1 cellular context compared by ENCODE assay signal in the genomic region with DNA sequence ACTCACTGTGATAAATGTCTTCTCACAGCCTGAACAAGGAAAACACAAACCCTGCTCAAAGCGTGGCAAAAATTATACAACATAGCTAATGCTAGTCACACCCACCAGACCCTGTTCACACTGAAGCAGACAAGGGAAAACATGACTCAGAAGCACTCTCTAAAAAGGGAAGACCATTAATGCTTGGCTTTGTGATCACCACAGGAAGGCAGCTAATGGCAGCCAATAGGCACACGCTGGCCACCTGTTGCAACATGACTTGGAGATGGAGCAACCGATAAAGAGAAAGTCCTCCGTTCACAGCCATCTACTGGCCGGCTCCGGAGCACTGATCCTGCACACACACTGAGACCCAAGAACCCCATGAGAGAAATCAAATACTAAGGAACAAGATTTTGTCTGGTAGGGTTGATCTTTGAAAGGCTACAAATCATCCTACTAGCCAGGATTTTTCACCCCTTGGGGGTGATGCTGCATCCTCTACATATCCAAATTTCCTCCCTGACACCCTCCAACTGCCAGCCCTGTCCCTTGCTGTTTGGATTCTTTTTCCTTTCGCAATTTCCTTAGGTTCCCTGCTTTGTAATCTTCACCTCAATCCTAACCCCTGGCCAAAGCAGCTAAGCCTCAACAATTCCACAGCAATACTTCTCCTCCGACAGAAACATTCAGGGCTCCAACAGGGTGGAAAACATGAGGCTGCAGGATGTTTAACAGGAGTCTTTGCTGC.
TF ChIP-seq lines count a peak whose summit lies in the region.

No MANE protein-coding gene starts in this region.

TF ChIP-seq in K562, 482 proteins besides CTCF, POLR2A, EP300 and RAD21 (continued from another document):
- TF ChIP-seq GATA2 (CRISPR knock-in tag; IDR thresholded peaks at IDR 0.05), result peak; percentile 79
- no peak for TF ChIP-seq ATF1 (CRISPR knock-in tag; IDR thresholded peaks at IDR 0.05)
- peak; percentile 42; the same call in 1 of the 2 replicates for TF ChIP-seq ATF1 (tag; IDR thresholded peaks at IDR 0.05)
- TF ChIP-seq ZNF41 (CRISPR knock-in tag; conservative IDR thresholded peaks at IDR 0.05), result no peak
- TF ChIP-seq, protein P1, sequence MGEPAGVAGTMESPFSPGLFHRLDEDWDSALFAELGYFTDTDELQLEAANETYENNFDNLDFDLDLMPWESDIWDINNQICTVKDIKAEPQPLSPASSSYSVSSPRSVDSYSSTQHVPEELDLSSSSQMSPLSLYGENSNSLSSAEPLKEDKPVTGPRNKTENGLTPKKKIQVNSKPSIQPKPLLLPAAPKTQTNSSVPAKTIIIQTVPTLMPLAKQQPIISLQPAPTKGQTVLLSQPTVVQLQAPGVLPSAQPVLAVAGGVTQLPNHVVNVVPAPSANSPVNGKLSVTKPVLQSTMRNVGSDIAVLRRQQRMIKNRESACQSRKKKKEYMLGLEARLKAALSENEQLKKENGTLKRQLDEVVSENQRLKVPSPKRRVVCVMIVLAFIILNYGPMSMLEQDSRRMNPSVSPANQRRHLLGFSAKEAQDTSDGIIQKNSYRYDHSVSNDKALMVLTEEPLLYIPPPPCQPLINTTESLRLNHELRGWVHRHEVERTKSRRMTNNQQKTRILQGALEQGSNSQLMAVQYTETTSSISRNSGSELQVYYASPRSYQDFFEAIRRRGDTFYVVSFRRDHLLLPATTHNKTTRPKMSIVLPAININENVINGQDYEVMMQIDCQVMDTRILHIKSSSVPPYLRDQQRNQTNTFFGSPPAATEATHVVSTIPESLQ (CRISPR knock-in tag; IDR thresholded peaks at IDR 0.05), result no peak
- peak; percentile 59 for TF ChIP-seq DACH1 (IDR thresholded peaks at IDR 0.05; ENCODE audit: partially characterized antibody)
- TF ChIP-seq SMARCE1 (IDR thresholded peaks at IDR 0.05), result peak; percentile 75
- 0 out of 2 replicates have a peak, but pooled peaks have one; percentile 36 for TF ChIP-seq EP400 (IDR thresholded peaks at IDR 0.05)
- TF ChIP-seq, protein P2, sequence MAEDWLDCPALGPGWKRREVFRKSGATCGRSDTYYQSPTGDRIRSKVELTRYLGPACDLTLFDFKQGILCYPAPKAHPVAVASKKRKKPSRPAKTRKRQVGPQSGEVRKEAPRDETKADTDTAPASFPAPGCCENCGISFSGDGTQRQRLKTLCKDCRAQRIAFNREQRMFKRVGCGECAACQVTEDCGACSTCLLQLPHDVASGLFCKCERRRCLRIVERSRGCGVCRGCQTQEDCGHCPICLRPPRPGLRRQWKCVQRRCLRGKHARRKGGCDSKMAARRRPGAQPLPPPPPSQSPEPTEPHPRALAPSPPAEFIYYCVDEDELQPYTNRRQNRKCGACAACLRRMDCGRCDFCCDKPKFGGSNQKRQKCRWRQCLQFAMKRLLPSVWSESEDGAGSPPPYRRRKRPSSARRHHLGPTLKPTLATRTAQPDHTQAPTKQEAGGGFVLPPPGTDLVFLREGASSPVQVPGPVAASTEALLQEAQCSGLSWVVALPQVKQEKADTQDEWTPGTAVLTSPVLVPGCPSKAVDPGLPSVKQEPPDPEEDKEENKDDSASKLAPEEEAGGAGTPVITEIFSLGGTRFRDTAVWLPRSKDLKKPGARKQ (CRISPR knock-in tag; IDR thresholded peaks at IDR 0.05), result no peak
- TF ChIP-seq, protein P3, sequence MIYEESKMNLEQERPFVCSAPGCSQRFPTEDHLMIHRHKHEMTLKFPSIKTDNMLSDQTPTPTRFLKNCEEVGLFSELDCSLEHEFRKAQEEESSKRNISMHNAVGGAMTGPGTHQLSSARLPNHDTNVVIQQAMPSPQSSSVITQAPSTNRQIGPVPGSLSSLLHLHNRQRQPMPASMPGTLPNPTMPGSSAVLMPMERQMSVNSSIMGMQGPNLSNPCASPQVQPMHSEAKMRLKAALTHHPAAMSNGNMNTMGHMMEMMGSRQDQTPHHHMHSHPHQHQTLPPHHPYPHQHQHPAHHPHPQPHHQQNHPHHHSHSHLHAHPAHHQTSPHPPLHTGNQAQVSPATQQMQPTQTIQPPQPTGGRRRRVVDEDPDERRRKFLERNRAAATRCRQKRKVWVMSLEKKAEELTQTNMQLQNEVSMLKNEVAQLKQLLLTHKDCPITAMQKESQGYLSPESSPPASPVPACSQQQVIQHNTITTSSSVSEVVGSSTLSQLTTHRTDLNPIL (CRISPR knock-in tag; IDR thresholded peaks at IDR 0.05), result no peak
- TF ChIP-seq ZFP36 (IDR thresholded peaks at IDR 0.05; ENCODE audit: low read depth, low read length, partially characterized antibody), result peak; percentile 74
- TF ChIP-seq, protein P4, sequence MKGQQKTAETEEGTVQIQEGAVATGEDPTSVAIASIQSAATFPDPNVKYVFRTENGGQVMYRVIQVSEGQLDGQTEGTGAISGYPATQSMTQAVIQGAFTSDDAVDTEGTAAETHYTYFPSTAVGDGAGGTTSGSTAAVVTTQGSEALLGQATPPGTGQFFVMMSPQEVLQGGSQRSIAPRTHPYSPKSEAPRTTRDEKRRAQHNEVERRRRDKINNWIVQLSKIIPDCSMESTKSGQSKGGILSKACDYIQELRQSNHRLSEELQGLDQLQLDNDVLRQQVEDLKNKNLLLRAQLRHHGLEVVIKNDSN (CRISPR knock-in tag; IDR thresholded peaks at IDR 0.05), result no peak
- peak; percentile 39 for TF ChIP-seq FOS (IDR thresholded peaks at IDR 0.05; ENCODE audit: extremely low read depth, insufficient read length)
- TF ChIP-seq HNRNPK (IDR thresholded peaks at IDR 0.05; ENCODE audit: low read depth, low read length, poor library complexity, severe bottlenecking), result no peak
- peak; percentile 74 for TF ChIP-seq CTBP1 (IDR thresholded peaks at IDR 0.05; ENCODE audit: borderline replicate concordance)
- TF ChIP-seq CXXC5 (CRISPR knock-in tag; IDR thresholded peaks at IDR 0.05), result 0 out of 2 replicates have a peak, but pooled peaks have one; percentile 36
- peak; percentile 77; the same call in 1 of the 2 replicates for TF ChIP-seq SPI1 (IDR thresholded peaks at IDR 0.05; ENCODE audit: borderline replicate concordance, low read depth, low read length)
- TF ChIP-seq CBX1 (IDR thresholded peaks at IDR 0.05; ENCODE audit: low read depth), result no peak
- TF ChIP-seq, protein P5, sequence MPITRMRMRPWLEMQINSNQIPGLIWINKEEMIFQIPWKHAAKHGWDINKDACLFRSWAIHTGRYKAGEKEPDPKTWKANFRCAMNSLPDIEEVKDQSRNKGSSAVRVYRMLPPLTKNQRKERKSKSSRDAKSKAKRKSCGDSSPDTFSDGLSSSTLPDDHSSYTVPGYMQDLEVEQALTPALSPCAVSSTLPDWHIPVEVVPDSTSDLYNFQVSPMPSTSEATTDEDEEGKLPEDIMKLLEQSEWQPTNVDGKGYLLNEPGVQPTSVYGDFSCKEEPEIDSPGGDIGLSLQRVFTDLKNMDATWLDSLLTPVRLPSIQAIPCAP (CRISPR knock-in tag; IDR thresholded peaks at IDR 0.05; ENCODE audit: borderline replicate concordance), result no peak
- no peak for TF ChIP-seq LCOR (CRISPR knock-in tag; IDR thresholded peaks at IDR 0.05)
- no peak for TF ChIP-seq NR2C1 (IDR thresholded peaks at IDR 0.05)
- TF ChIP-seq NR2C1 (tag; IDR thresholded peaks at IDR 0.05), result no peak
- no peak for TF ChIP-seq ZC3H4 (CRISPR knock-in tag; IDR thresholded peaks at IDR 0.05; ENCODE audit: borderline replicate concordance)
- TF ChIP-seq ZNF766 (CRISPR knock-in tag; conservative IDR thresholded peaks at IDR 0.05), result 0 out of 2 replicates have a peak, but pooled peaks have one; percentile 42
- TF ChIP-seq FOXJ3 (CRISPR knock-in tag; IDR thresholded peaks at IDR 0.05), result no peak
- no peak for TF ChIP-seq XRCC3 (IDR thresholded peaks at IDR 0.05)
- TF ChIP-seq NR2C2 (CRISPR knock-in tag; IDR thresholded peaks at IDR 0.05), result no peak
- no peak; the same call in 1 of the 2 replicates for TF ChIP-seq NR2C2 (tag; IDR thresholded peaks at IDR 0.05)
- TF ChIP-seq CCAR2 (IDR thresholded peaks at IDR 0.05; ENCODE audit: low read depth, low read length), result no peak
- TF ChIP-seq, protein P6, sequence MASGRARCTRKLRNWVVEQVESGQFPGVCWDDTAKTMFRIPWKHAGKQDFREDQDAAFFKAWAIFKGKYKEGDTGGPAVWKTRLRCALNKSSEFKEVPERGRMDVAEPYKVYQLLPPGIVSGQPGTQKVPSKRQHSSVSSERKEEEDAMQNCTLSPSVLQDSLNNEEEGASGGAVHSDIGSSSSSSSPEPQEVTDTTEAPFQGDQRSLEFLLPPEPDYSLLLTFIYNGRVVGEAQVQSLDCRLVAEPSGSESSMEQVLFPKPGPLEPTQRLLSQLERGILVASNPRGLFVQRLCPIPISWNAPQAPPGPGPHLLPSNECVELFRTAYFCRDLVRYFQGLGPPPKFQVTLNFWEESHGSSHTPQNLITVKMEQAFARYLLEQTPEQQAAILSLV (tag; IDR thresholded peaks at IDR 0.05), result peak; percentile 36; the same call in 1 of the 2 replicates
- TF ChIP-seq CBFB (CRISPR knock-in tag; IDR thresholded peaks at IDR 0.05), result no peak
- no peak for TF ChIP-seq TCFL5 (CRISPR knock-in tag; conservative IDR thresholded peaks at IDR 0.05)
- TF ChIP-seq, protein P7, sequence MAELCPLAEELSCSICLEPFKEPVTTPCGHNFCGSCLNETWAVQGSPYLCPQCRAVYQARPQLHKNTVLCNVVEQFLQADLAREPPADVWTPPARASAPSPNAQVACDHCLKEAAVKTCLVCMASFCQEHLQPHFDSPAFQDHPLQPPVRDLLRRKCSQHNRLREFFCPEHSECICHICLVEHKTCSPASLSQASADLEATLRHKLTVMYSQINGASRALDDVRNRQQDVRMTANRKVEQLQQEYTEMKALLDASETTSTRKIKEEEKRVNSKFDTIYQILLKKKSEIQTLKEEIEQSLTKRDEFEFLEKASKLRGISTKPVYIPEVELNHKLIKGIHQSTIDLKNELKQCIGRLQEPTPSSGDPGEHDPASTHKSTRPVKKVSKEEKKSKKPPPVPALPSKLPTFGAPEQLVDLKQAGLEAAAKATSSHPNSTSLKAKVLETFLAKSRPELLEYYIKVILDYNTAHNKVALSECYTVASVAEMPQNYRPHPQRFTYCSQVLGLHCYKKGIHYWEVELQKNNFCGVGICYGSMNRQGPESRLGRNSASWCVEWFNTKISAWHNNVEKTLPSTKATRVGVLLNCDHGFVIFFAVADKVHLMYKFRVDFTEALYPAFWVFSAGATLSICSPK (IDR thresholded peaks at IDR 0.05; ENCODE audit: borderline replicate concordance), result no peak
- no peak for TF ChIP-seq TFAM (CRISPR knock-in tag; conservative IDR thresholded peaks at IDR 0.05)
- TF ChIP-seq SETDB1 (IDR thresholded peaks at IDR 0.05; ENCODE audit: low read length), result no peak
- TF ChIP-seq ZNF695 (CRISPR knock-in tag; IDR thresholded peaks at IDR 0.05), result no peak
- no peak for TF ChIP-seq MEF2A (IDR thresholded peaks at IDR 0.05; ENCODE audit: control insufficient read depth, low read depth, low read length)
- TF ChIP-seq CEBPG (CRISPR knock-in tag; IDR thresholded peaks at IDR 0.05), result peak; percentile 91
- peak; percentile 94 to 95 for TF ChIP-seq CEBPG (tag; conservative IDR thresholded peaks at IDR 0.05 in 1 of 2, IDR thresholded peaks at IDR 0.05 in 1 of 2)
- TF ChIP-seq NFYB (IDR thresholded peaks at IDR 0.05; ENCODE audit: extremely low read depth, insufficient read length), result peak; percentile 55
- TF ChIP-seq, protein P8, sequence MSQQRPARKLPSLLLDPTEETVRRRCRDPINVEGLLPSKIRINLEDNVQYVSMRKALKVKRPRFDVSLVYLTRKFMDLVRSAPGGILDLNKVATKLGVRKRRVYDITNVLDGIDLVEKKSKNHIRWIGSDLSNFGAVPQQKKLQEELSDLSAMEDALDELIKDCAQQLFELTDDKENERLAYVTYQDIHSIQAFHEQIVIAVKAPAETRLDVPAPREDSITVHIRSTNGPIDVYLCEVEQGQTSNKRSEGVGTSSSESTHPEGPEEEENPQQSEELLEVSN (IDR thresholded peaks at IDR 0.05; ENCODE audit: borderline replicate concordance in 1 of 2, extremely low read depth in 1 of 2, insufficient read depth in 1 of 2, insufficient read length in 1 of 2, low read depth in 1 of 2, low read length in 1 of 2, poor library complexity in 1 of 2, severe bottlenecking in 1 of 2), result peak; percentile 27 to 56
- no peak for TF ChIP-seq ZC3H8 (IDR thresholded peaks at IDR 0.05)
- no peak for TF ChIP-seq ZNF217 (CRISPR knock-in tag; IDR thresholded peaks at IDR 0.05)
- TF ChIP-seq SMARCA4 (IDR thresholded peaks at IDR 0.05), result peak; percentile 73; the same call in 1 of the 2 replicates
- TF ChIP-seq, protein P9, sequence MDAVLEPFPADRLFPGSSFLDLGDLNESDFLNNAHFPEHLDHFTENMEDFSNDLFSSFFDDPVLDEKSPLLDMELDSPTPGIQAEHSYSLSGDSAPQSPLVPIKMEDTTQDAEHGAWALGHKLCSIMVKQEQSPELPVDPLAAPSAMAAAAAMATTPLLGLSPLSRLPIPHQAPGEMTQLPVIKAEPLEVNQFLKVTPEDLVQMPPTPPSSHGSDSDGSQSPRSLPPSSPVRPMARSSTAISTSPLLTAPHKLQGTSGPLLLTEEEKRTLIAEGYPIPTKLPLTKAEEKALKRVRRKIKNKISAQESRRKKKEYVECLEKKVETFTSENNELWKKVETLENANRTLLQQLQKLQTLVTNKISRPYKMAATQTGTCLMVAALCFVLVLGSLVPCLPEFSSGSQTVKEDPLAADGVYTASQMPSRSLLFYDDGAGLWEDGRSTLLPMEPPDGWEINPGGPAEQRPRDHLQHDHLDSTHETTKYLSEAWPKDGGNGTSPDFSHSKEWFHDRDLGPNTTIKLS (IDR thresholded peaks at IDR 0.05; ENCODE audit: borderline replicate concordance, low read depth), result no peak
- TF ChIP-seq, protein P10, sequence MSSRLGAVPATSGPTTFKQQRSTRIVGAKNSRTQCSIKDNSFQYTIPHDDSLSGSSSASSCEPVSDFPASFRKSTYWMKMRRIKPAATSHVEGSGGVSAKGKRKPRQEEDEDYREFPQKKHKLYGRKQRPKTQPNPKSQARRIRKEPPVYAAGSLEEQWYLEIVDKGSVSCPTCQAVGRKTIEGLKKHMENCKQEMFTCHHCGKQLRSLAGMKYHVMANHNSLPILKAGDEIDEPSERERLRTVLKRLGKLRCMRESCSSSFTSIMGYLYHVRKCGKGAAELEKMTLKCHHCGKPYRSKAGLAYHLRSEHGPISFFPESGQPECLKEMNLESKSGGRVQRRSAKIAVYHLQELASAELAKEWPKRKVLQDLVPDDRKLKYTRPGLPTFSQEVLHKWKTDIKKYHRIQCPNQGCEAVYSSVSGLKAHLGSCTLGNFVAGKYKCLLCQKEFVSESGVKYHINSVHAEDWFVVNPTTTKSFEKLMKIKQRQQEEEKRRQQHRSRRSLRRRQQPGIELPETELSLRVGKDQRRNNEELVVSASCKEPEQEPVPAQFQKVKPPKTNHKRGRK (tag; IDR thresholded peaks at IDR 0.05), result no peak
- TF ChIP-seq CREM (IDR thresholded peaks at IDR 0.05; ENCODE audit: low read depth), result peak; percentile 17; the same call in 1 of the 2 replicates
- no peak for TF ChIP-seq ZNF57 (CRISPR knock-in tag; IDR thresholded peaks at IDR 0.05)
